In the genomic region with DNA sequence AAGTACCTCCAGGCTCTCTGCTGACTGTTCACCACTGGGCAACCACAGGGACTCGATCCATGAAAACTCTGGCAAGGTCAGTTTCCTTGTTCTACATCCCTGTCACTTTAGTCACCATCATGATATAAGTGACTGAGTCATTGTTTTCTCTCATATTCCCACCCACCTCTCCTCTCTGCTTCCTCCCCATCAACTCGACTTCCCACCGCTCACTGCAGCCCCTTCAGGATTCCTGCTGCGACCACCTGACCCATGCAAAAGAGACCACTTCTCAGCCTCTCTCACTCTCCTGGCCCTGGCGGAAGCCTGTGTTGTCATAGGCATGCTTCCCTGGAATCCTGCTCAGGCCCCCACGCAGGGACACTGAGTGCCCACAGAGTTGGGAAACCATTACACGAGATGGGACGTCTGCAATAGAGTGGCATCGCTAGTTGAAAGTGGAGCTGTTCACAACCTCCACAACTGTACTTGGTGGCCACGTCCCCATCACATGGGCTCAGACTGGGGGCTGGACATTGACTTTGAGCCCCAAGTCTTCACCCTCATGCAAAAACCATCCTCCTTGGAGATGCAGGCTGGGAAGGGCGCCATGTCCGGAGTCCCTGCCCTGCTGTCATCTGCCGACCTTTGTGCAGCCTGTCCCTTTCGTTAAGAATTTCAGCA, we compare ENCODE assay signal across 18 cellular contexts. TPM values are rescaled to one million over a fixed set of nuclear protein-coding genes. Genes with fewer than 3 reads are reported as not detected.
"Had no signal": no experiment of that assay in that cellular context is flagged by ENCODE, and none has a peak within 500 bp of the region (broad histone marks: within the 10 kb centered on the region; RNA-seq: fewer than 3 reads in every experiment).

No MANE protein-coding gene starts in this region.

- H3K27ac Mint-ChIP-seq: activated CD8-positive, alpha-beta T cell treated with anti-CD3 and anti-CD28 coated beads for 36 hours had no signal

- H3K9me3 ChIP-seq: adrenal gland had no signal

- H3K36me3 ChIP-seq: adrenal gland had no signal

- H3K4me3 Mint-ChIP-seq: activated CD8-positive, alpha-beta T cell treated with anti-CD3 and anti-CD28 coated beads for 36 hours; central memory CD8-positive, alpha-beta T cell had no signal

- H3K27me3 Mint-ChIP-seq: activated CD8-positive, alpha-beta T cell treated with anti-CD3 and anti-CD28 coated beads for 36 hours; central memory CD8-positive, alpha-beta T cell had no signal

- H3K4me3 ChIP-seq: adrenal gland, SK-N-MC had no signal

- ATAC-seq: activated CD8-positive, alpha-beta T cell treated with anti-CD3 and anti-CD28 coated beads for 36 hours had no signal

- H3K4me1 ChIP-seq: adrenal gland had no signal

- H3K27ac ChIP-seq: adrenal gland, epithelial cell of prostate, SK-N-MC, VCaP had no signal

- H3K27me3 ChIP-seq: adrenal gland had no signal

- DNase-seq: activated CD4-positive, alpha-beta T cell treated with anti-CD3 and anti-CD28 coated beads for 4 hours; activated CD8-positive, alpha-beta T cell treated with anti-CD3 and anti-CD28 coated beads for 36 hours; activated gamma-delta T cell; activated T-cell treated with anti-CD3 and anti-CD28 coated beads for 4 hours; adrenal gland; effector memory CD4-positive, alpha-beta T cell; mesendoderm; small intestine; stimulated activated naive CD4-positive, alpha-beta T cell; T-helper 1 cell had no signal

- H3K9me3 Mint-ChIP-seq: central memory CD8-positive, alpha-beta T cell had no signal

- H3K4me1 Mint-ChIP-seq: central memory CD8-positive, alpha-beta T cell had no signal

RNA-seq across cellular contexts. Expression of gene TFF2, which starts 1.8 kb away (rescaled TPM):
- total RNA-seq: activated CD8-positive, alpha-beta T cell treated with anti-CD3 and anti-CD28 coated beads for 36 hours; adrenal gland; kidney epithelial cell; liver; temporal lobe; urinary bladder had no signal
- polyA plus RNA-seq: urinary bladder had no signal

RNA-seq across cellular contexts. Expression of gene TFF1, which starts 13.8 kb away (rescaled TPM):
- total RNA-seq: kidney epithelial cell, liver, temporal lobe, urinary bladder had no signal
- polyA plus RNA-seq: liver, urinary bladder had no signal

RNA-seq across cellular contexts. Expression of gene TFF3, which starts 37.4 kb away (rescaled TPM):
- total RNA-seq: activated CD8-positive, alpha-beta T cell treated with anti-CD3 and anti-CD28 coated beads for 36 hours; temporal lobe had no signal

RNA-seq across cellular contexts. Expression of gene TMPRSS3, which starts 43.3 kb away (rescaled TPM):
- total RNA-seq: temporal lobe, urinary bladder had no signal
- polyA plus RNA-seq: urinary bladder had no signal

RNA-seq across cellular contexts. Expression of gene UBASH3A, which starts 51.1 kb away (rescaled TPM):
- total RNA-seq: kidney epithelial cell, temporal lobe had no signal
